ENCODE assay signal across 1 cellular context in the genomic region with DNA sequence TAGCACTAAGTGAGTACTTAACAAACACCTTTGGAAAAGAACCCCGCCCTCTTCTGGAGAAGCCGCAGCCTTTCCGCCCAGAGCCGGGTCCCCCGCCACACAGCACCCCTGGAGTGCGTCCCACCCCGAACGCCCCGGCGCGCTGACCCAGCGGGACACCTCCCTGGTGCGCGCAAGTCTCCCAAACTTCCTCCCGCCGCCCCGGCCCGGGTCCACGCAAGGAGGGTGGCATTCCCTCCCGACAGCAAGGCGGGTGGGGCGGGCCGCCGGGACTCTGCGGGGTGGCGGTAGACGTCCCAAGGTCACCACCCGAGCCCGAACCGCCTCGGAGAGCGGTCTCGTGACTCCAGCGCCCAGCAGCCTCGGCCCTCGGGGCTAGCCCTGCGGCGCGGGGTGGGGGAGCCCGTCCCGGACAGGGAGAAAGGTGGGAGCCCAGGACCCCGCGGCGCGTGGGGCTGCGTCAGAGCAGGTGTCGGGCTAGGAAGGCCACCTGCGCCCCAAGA.
A peak's percentile ranks its signal among the peaks of the same experiment; 100 is the strongest.
TF ChIP-seq lines count a peak whose summit lies in the region.

No MANE protein-coding gene starts in this region.

TF ChIP-seq in K562, 482 proteins besides CTCF, POLR2A, EP300 and RAD21 (continued from another document and continues in another):
- TF ChIP-seq, protein P1, sequence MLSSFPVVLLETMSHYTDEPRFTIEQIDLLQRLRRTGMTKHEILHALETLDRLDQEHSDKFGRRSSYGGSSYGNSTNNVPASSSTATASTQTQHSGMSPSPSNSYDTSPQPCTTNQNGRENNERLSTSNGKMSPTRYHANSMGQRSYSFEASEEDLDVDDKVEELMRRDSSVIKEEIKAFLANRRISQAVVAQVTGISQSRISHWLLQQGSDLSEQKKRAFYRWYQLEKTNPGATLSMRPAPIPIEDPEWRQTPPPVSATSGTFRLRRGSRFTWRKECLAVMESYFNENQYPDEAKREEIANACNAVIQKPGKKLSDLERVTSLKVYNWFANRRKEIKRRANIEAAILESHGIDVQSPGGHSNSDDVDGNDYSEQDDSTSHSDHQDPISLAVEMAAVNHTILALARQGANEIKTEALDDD (IDR thresholded peaks at IDR 0.05): no peak
- TF ChIP-seq FUS (optimal IDR thresholded peaks at IDR 0.05; ENCODE audit: low read depth, low read length) (no peak), STAT5B (CRISPR knock-in tag; IDR thresholded peaks at IDR 0.05) (no peak), ZFX (CRISPR knock-in tag; IDR thresholded peaks at IDR 0.05) (no peak), ZC3H8 (IDR thresholded peaks at IDR 0.05) (no peak), BCL6 (CRISPR knock-in tag; IDR thresholded peaks at IDR 0.05) (no peak), FOSL1 (tag; conservative IDR thresholded peaks at IDR 0.05) (no peak), ZNF695 (CRISPR knock-in tag; IDR thresholded peaks at IDR 0.05) (no peak), LEF1 (IDR thresholded peaks at IDR 0.05) (no peak), THRAP3 (IDR thresholded peaks at IDR 0.05; ENCODE audit: borderline replicate concordance) (no peak), L3MBTL2 (IDR thresholded peaks at IDR 0.05) (no peak), RFX1 (IDR thresholded peaks at IDR 0.05) (no peak), ATF1 (CRISPR knock-in tag; IDR thresholded peaks at IDR 0.05) (no peak), ATF1 (tag; IDR thresholded peaks at IDR 0.05) (peak; percentile 32; the same call in 1 of the 2 replicates), SIRT6 (IDR thresholded peaks at IDR 0.05; ENCODE audit: low read depth, low read length) (no peak), SAP30 (IDR thresholded peaks at IDR 0.05; ENCODE audit: borderline replicate concordance, insufficient read depth, low read depth, low read length, poor library complexity, severe bottlenecking) (no peak), NRF1 (conservative IDR thresholded peaks at IDR 0.05 in 1 of 2, IDR thresholded peaks at IDR 0.05 in 1 of 2) (no peak), MAZ (CRISPR knock-in tag; conservative IDR thresholded peaks at IDR 0.05 in 1 of 2, IDR thresholded peaks at IDR 0.05 in 1 of 2) (peak; percentile 23 to 34; a peak in 2 of 4 replicates), CHD2 (IDR thresholded peaks at IDR 0.05; ENCODE audit: low read depth, low read length) (no peak), ELF1 (tag; IDR thresholded peaks at IDR 0.05) (no peak), PHTF2 (CRISPR knock-in tag; IDR thresholded peaks at IDR 0.05) (no peak), ZNF212 (CRISPR knock-in tag; IDR thresholded peaks at IDR 0.05) (no peak), ZNF785 (CRISPR knock-in tag; IDR thresholded peaks at IDR 0.05) (no peak), ZKSCAN8 (CRISPR knock-in tag; IDR thresholded peaks at IDR 0.05) (no peak), ZNF583 (CRISPR knock-in tag; IDR thresholded peaks at IDR 0.05) (no peak), SNRNP70 (optimal IDR thresholded peaks at IDR 0.05; ENCODE audit: low read depth, low read length) (no peak), CCNT2 (IDR thresholded peaks at IDR 0.05; ENCODE audit: borderline replicate concordance, extremely low read depth, insufficient read length, low read depth, low read length) (peak; percentile 51), MCM2 (IDR thresholded peaks at IDR 0.05; ENCODE audit: low read depth) (no peak), RBM17 (IDR thresholded peaks at IDR 0.05; ENCODE audit: borderline replicate concordance, low read depth, low read length) (no peak), ZBTB1 (CRISPR knock-in tag; IDR thresholded peaks at IDR 0.05; ENCODE audit: borderline replicate concordance, low read depth) (peak; percentile 25; the same call in 1 of the 2 replicates), HDAC1 (IDR thresholded peaks at IDR 0.05) (0 out of 4 replicates have a peak, but pooled peaks of 1 of the 2 experiments have one; percentile 49), WHSC1 (IDR thresholded peaks at IDR 0.05; ENCODE audit: low read length) (no peak), TOE1 (IDR thresholded peaks at IDR 0.05; ENCODE audit: borderline replicate concordance) (0 out of 2 replicates have a peak, but pooled peaks have one; percentile 66), TOE1 (CRISPR knock-in tag; IDR thresholded peaks at IDR 0.05; ENCODE audit: borderline replicate concordance, low read depth) (no peak), IFI16 (CRISPR knock-in tag; IDR thresholded peaks at IDR 0.05) (no peak), ZNF3 (CRISPR knock-in tag; IDR thresholded peaks at IDR 0.05) (no peak), ZBTB17 (CRISPR knock-in tag; IDR thresholded peaks at IDR 0.05) (0 out of 2 replicates have a peak, but pooled peaks have one; percentile 7), GTF2F1 (IDR thresholded peaks at IDR 0.05; ENCODE audit: low read depth, low read length) (no peak), SIN3A (IDR thresholded peaks at IDR 0.05; ENCODE audit: borderline replicate concordance in 2 of 2, control insufficient read depth in 1 of 2, low read depth in 2 of 2, low read length in 2 of 2) (0 out of 4 replicates have a peak, but pooled peaks of 1 of the 2 experiments have one; percentile 27)
- TF ChIP-seq, protein P2, sequence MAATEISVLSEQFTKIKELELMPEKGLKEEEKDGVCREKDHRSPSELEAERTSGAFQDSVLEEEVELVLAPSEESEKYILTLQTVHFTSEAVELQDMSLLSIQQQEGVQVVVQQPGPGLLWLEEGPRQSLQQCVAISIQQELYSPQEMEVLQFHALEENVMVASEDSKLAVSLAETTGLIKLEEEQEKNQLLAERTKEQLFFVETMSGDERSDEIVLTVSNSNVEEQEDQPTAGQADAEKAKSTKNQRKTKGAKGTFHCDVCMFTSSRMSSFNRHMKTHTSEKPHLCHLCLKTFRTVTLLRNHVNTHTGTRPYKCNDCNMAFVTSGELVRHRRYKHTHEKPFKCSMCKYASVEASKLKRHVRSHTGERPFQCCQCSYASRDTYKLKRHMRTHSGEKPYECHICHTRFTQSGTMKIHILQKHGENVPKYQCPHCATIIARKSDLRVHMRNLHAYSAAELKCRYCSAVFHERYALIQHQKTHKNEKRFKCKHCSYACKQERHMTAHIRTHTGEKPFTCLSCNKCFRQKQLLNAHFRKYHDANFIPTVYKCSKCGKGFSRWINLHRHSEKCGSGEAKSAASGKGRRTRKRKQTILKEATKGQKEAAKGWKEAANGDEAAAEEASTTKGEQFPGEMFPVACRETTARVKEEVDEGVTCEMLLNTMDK (IDR thresholded peaks at IDR 0.05; ENCODE audit: borderline replicate concordance, insufficient read depth, low read depth, low read length, poor library complexity, severe bottlenecking): no peak
- TF ChIP-seq, protein P3, sequence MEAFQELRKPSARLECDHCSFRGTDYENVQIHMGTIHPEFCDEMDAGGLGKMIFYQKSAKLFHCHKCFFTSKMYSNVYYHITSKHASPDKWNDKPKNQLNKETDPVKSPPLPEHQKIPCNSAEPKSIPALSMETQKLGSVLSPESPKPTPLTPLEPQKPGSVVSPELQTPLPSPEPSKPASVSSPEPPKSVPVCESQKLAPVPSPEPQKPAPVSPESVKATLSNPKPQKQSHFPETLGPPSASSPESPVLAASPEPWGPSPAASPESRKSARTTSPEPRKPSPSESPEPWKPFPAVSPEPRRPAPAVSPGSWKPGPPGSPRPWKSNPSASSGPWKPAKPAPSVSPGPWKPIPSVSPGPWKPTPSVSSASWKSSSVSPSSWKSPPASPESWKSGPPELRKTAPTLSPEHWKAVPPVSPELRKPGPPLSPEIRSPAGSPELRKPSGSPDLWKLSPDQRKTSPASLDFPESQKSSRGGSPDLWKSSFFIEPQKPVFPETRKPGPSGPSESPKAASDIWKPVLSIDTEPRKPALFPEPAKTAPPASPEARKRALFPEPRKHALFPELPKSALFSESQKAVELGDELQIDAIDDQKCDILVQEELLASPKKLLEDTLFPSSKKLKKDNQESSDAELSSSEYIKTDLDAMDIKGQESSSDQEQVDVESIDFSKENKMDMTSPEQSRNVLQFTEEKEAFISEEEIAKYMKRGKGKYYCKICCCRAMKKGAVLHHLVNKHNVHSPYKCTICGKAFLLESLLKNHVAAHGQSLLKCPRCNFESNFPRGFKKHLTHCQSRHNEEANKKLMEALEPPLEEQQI (IDR thresholded peaks at IDR 0.05): no peak
- TF ChIP-seq, protein P4, sequence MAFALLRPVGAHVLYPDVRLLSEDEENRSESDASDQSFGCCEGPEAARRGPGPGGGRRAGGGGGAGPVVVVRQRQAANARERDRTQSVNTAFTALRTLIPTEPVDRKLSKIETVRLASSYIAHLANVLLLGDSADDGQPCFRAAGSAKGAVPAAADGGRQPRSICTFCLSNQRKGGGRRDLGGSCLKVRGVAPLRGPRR (CRISPR knock-in tag; IDR thresholded peaks at IDR 0.05): no peak
- TF ChIP-seq, protein P5, sequence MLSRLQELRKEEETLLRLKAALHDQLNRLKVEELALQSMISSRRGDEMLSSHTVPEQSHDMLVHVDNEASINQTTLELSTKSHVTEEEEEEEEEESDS (CRISPR knock-in tag; IDR thresholded peaks at IDR 0.05): no peak
- TF ChIP-seq, protein P6, sequence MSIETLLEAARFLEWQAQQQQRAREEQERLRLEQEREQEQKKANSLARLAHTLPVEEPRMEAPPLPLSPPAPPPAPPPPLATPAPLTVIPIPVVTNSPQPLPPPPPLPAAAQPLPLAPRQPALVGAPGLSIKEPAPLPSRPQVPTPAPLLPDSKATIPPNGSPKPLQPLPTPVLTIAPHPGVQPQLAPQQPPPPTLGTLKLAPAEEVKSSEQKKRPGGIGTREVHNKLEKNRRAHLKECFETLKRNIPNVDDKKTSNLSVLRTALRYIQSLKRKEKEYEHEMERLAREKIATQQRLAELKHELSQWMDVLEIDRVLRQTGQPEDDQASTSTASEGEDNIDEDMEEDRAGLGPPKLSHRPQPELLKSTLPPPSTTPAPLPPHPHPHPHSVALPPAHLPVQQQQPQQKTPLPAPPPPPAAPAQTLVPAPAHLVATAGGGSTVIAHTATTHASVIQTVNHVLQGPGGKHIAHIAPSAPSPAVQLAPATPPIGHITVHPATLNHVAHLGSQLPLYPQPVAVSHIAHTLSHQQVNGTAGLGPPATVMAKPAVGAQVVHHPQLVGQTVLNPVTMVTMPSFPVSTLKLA (conservative IDR thresholded peaks at IDR 0.05): peak; percentile 48 to 76; a peak in 3 of 4 replicates
- TF ChIP-seq, protein P7, sequence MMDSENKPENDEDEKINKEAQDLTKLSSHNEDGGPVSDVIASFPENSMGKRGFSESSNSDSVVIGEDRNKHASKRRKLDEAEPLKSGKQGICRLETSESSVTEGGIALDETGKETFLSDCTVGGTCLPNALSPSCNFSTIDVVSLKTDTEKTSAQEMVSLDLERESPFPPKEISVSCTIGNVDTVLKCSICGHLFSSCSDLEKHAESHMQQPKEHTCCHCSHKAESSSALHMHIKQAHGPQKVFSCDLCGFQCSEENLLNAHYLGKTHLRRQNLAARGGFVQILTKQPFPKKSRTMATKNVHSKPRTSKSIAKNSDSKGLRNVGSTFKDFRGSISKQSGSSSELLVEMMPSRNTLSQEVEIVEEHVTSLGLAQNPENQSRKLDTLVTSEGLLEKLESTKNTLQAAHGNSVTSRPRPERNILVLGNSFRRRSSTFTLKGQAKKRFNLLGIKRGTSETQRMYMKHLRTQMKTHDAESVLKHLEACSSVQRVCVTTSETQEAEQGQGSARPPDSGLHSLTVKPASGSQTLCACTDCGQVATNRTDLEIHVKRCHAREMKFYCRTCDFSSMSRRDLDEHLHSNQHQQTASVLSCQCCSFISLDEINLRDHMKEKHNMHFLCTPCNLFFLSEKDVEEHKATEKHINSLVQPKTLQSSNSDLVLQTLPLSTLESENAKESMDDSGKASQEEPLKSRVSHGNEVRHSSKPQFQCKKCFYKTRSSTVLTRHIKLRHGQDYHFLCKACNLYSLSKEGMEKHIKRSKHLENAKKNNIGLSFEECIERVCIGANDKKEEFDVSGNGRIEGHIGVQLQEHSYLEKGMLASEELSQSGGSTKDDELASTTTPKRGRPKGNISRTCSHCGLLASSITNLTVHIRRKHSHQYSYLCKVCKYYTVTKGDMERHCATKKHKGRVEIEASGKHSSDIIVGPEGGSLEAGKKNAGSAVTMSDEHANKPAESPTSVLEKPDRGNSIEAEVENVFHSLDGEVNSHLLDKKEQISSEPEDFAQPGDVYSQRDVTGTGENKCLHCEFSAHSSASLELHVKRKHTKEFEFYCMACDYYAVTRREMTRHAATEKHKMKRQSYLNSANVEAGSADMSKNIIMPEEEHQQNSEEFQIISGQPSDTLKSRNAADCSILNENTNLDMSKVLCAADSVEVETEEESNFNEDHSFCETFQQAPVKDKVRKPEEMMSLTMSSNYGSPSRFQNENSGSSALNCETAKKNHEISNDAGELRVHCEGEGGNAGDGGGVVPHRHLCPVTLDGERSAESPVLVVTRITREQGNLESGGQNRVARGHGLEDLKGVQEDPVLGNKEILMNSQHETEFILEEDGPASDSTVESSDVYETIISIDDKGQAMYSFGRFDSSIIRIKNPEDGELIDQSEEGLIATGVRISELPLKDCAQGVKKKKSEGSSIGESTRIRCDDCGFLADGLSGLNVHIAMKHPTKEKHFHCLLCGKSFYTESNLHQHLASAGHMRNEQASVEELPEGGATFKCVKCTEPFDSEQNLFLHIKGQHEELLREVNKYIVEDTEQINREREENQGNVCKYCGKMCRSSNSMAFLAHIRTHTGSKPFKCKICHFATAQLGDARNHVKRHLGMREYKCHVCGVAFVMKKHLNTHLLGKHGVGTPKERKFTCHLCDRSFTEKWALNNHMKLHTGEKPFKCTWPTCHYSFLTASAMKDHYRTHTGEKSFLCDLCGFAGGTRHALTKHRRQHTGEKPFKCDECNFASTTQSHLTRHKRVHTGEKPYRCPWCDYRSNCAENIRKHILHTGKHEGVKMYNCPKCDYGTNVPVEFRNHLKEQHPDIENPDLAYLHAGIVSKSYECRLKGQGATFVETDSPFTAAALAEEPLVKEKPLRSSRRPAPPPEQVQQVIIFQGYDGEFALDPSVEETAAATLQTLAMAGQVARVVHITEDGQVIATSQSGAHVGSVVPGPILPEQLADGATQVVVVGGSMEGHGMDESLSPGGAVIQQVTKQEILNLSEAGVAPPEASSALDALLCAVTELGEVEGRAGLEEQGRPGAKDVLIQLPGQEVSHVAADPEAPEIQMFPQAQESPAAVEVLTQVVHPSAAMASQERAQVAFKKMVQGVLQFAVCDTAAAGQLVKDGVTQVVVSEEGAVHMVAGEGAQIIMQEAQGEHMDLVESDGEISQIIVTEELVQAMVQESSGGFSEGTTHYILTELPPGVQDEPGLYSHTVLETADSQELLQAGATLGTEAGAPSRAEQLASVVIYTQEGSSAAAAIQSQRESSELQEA (IDR thresholded peaks at IDR 0.05; ENCODE audit: low read depth): no peak
- TF ChIP-seq, protein P8, sequence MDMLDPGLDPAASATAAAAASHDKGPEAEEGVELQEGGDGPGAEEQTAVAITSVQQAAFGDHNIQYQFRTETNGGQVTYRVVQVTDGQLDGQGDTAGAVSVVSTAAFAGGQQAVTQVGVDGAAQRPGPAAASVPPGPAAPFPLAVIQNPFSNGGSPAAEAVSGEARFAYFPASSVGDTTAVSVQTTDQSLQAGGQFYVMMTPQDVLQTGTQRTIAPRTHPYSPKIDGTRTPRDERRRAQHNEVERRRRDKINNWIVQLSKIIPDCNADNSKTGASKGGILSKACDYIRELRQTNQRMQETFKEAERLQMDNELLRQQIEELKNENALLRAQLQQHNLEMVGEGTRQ (CRISPR knock-in tag; IDR thresholded peaks at IDR 0.05): no peak
- TF ChIP-seq, protein P9, sequence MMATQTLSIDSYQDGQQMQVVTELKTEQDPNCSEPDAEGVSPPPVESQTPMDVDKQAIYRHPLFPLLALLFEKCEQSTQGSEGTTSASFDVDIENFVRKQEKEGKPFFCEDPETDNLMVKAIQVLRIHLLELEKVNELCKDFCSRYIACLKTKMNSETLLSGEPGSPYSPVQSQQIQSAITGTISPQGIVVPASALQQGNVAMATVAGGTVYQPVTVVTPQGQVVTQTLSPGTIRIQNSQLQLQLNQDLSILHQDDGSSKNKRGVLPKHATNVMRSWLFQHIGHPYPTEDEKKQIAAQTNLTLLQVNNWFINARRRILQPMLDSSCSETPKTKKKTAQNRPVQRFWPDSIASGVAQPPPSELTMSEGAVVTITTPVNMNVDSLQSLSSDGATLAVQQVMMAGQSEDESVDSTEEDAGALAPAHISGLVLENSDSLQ (IDR thresholded peaks at IDR 0.05): no peak
